In the genomic region with DNA sequence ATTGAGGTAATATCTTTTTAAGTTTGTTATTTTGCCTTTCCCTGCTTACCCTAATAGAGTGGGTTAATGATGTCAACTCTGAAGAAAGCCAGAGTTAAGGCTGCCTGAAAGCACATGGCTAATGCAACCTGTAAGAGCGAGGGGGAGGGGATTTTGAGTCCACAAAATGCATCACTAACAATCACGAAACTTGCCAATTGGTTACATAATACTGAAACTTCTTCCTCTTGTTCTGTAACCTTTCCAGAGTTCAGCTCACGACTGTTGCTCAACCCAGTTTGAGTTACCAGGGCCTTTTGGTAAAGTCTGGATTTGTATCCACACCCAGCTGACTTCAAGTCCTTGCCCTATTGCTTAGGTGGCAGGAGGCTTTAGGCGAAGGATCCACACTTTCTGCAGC, we compare ENCODE assay signal across 1 cellular context.
A peak's percentile ranks its signal among the peaks of the same experiment; 100 is the strongest.
TF ChIP-seq lines count a peak whose summit lies in the region.

No MANE protein-coding gene starts in this region.

TF ChIP-seq in GM12878, 131 proteins besides CTCF, POLR2A, EP300 and RAD21 (continued from another document):
- no peak for TF ChIP-seq GABPA (IDR thresholded peaks at IDR 0.05; ENCODE audit: low read depth)
- TF ChIP-seq SMC3 (IDR thresholded peaks at IDR 0.05; ENCODE audit: borderline replicate concordance, low read length), result no peak
- no peak for TF ChIP-seq RELA (IDR thresholded peaks at IDR 0.05; ENCODE audit: borderline replicate concordance, partially characterized antibody)
- TF ChIP-seq, protein P1, sequence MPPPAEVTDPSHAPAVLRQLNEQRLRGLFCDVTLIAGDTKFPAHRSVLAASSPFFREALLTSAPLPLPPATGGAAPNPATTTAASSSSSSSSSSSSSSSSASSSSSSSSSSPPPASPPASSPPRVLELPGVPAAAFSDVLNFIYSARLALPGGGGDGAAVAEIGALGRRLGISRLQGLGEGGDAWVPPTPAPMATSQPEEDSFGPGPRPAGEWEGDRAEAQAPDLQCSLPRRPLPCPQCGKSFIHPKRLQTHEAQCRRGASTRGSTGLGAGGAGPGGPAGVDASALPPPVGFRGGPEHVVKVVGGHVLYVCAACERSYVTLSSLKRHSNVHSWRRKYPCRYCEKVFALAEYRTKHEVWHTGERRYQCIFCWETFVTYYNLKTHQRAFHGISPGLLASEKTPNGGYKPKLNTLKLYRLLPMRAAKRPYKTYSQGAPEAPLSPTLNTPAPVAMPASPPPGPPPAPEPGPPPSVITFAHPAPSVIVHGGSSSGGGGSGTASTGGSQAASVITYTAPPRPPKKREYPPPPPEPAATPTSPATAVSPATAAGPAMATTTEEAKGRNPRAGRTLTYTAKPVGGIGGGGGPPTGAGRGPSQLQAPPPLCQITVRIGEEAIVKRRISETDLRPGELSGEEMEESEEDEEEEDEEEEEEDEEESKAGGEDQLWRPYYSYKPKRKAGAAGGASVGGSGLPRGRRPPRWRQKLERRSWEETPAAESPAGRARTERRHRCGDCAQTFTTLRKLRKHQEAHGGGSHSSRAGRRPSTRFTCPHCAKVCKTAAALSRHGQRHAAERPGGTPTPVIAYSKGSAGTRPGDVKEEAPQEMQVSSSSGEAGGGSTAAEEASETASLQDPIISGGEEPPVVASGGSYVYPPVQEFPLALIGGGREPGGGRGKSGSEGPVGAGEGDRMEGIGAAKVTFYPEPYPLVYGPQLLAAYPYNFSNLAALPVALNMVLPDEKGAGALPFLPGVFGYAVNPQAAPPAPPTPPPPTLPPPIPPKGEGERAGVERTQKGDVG (CRISPR knock-in tag; IDR thresholded peaks at IDR 0.05), result no peak
- TF ChIP-seq ASH2L (IDR thresholded peaks at IDR 0.05; ENCODE audit: borderline replicate concordance, low read depth), result no peak
- no peak for TF ChIP-seq ZNF207 (IDR thresholded peaks at IDR 0.05; ENCODE audit: borderline replicate concordance)
- peak; percentile 41; the same call in 1 of the 2 replicates for TF ChIP-seq EED (IDR thresholded peaks at IDR 0.05; ENCODE audit: low read depth)
- no peak for TF ChIP-seq ZNF217 (IDR thresholded peaks at IDR 0.05)
- TF ChIP-seq ATF7 (IDR thresholded peaks at IDR 0.05; ENCODE audit: low read depth), result peak; percentile 66
- no peak for TF ChIP-seq CBFB (IDR thresholded peaks at IDR 0.05; ENCODE audit: low read depth)
- TF ChIP-seq RAD51 (IDR thresholded peaks at IDR 0.05), result no peak
- no peak for TF ChIP-seq IKZF1 (conservative IDR thresholded peaks at IDR 0.05)
- TF ChIP-seq DPF2 (IDR thresholded peaks at IDR 0.05), result 0 out of 2 replicates have a peak, but pooled peaks have one; percentile 28
- TF ChIP-seq RUNX3 (IDR thresholded peaks at IDR 0.05; ENCODE audit: low read length), result peak; percentile 11; the same call in 1 of the 2 replicates
- no peak for TF ChIP-seq IRF4 (IDR thresholded peaks at IDR 0.05; ENCODE audit: low read depth, low read length)
- TF ChIP-seq, protein P2, sequence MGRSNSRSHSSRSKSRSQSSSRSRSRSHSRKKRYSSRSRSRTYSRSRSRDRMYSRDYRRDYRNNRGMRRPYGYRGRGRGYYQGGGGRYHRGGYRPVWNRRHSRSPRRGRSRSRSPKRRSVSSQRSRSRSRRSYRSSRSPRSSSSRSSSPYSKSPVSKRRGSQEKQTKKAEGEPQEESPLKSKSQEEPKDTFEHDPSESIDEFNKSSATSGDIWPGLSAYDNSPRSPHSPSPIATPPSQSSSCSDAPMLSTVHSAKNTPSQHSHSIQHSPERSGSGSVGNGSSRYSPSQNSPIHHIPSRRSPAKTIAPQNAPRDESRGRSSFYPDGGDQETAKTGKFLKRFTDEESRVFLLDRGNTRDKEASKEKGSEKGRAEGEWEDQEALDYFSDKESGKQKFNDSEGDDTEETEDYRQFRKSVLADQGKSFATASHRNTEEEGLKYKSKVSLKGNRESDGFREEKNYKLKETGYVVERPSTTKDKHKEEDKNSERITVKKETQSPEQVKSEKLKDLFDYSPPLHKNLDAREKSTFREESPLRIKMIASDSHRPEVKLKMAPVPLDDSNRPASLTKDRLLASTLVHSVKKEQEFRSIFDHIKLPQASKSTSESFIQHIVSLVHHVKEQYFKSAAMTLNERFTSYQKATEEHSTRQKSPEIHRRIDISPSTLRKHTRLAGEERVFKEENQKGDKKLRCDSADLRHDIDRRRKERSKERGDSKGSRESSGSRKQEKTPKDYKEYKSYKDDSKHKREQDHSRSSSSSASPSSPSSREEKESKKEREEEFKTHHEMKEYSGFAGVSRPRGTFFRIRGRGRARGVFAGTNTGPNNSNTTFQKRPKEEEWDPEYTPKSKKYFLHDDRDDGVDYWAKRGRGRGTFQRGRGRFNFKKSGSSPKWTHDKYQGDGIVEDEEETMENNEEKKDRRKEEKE (IDR thresholded peaks at IDR 0.05), result no peak
- TF ChIP-seq SREBF1 (IDR thresholded peaks at IDR 0.05; ENCODE audit: low read length), result no peak
- TF ChIP-seq, protein P3, sequence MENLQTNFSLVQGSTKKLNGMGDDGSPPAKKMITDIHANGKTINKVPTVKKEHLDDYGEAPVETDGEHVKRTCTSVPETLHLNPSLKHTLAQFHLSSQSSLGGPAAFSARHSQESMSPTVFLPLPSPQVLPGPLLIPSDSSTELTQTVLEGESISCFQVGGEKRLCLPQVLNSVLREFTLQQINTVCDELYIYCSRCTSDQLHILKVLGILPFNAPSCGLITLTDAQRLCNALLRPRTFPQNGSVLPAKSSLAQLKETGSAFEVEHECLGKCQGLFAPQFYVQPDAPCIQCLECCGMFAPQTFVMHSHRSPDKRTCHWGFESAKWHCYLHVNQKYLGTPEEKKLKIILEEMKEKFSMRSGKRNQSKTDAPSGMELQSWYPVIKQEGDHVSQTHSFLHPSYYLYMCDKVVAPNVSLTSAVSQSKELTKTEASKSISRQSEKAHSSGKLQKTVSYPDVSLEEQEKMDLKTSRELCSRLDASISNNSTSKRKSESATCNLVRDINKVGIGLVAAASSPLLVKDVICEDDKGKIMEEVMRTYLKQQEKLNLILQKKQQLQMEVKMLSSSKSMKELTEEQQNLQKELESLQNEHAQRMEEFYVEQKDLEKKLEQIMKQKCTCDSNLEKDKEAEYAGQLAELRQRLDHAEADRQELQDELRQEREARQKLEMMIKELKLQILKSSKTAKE (IDR thresholded peaks at IDR 0.05; ENCODE audit: low read depth, poor library complexity, severe bottlenecking), result no peak
- no peak for TF ChIP-seq RFX5 (IDR thresholded peaks at IDR 0.05; ENCODE audit: low read depth, low read length)
- TF ChIP-seq ETV6 (conservative IDR thresholded peaks at IDR 0.05 in 1 of 2, IDR thresholded peaks at IDR 0.05 in 1 of 2; ENCODE audit: borderline replicate concordance in 1 of 2, low read depth in 1 of 2), result no peak
- no peak for TF ChIP-seq PML (IDR thresholded peaks at IDR 0.05; ENCODE audit: low read length)
- TF ChIP-seq, protein P4, sequence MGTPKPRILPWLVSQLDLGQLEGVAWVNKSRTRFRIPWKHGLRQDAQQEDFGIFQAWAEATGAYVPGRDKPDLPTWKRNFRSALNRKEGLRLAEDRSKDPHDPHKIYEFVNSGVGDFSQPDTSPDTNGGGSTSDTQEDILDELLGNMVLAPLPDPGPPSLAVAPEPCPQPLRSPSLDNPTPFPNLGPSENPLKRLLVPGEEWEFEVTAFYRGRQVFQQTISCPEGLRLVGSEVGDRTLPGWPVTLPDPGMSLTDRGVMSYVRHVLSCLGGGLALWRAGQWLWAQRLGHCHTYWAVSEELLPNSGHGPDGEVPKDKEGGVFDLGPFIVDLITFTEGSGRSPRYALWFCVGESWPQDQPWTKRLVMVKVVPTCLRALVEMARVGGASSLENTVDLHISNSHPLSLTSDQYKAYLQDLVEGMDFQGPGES (IDR thresholded peaks at IDR 0.05), result no peak
- TF ChIP-seq SUPT20H (IDR thresholded peaks at IDR 0.05; ENCODE audit: borderline replicate concordance, control insufficient read depth, low read depth, low read length), result no peak
- no peak for TF ChIP-seq FOXK2 (IDR thresholded peaks at IDR 0.05)
- no peak for TF ChIP-seq PAX5 (IDR thresholded peaks at IDR 0.05; ENCODE audit: borderline replicate concordance, low read depth, low read length)
- no peak for TF ChIP-seq TBL1XR1 (IDR thresholded peaks at IDR 0.05; ENCODE audit: low read depth, low read length)
- no peak for TF ChIP-seq NBN (IDR thresholded peaks at IDR 0.05)
- TF ChIP-seq IKZF2 (IDR thresholded peaks at IDR 0.05), result 0 out of 4 replicates have a peak, but pooled peaks of 1 of the 2 experiments have one; percentile 21
- no peak for TF ChIP-seq NRF1 (conservative IDR thresholded peaks at IDR 0.05; ENCODE audit: low read depth, low read length)
- TF ChIP-seq CREM (IDR thresholded peaks at IDR 0.05; ENCODE audit: low read depth), result peak; percentile 53; the same call in 1 of the 2 replicates
